Comparison of ENCODE assay signal across 12 cellular contexts in the genomic region with DNA sequence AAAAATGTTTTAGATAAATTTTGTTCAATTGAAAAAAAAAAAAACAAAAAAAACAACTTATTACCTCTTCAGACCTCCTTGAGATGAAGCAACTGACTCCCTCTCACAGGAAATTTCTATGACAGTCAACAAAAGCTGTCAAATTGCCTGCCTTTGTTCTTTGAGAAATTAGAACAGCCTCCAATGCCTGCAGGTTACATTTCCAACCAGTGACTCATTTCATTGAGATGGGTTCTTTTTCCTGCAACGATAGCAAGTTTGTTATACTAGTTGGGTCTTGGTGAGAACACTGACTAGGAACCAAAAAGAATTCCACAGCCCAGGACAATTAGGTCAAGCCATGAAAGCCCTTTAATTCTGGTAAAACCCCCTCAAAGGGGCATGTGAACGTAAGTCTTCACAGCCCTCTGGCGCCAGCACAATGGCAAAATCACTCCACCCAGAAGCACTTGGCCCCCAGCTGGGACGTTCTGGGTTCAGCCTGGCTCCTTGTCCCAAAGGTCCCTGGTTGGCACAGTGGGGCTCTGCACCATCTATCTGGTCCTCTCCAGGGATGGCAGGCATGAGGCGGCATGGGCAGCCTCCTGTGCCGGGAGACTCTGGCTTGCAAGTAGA.
A peak's percentile ranks its signal among the peaks of the same experiment; 100 is the strongest.
DNase-seq lines count a peak whose midpoint lies in the region; ATAC-seq and TF ChIP-seq lines count a peak whose summit lies in the region.
"Had no signal": no experiment of that assay in that cellular context is flagged by ENCODE, and none has a peak within 500 bp of the region (broad histone marks: within the 10 kb centered on the region; RNA-seq: fewer than 3 reads in every experiment).

No MANE protein-coding gene starts in this region.

- no peaks in the 10 kb centered on the region for H3K36me3 ChIP-seq in Panc1 (ENCODE audit: control insufficient read depth, insufficient read depth, low read length)
- no peaks in the 10 kb centered on the region for H3K36me3 ChIP-seq in OCI-LY7 (ENCODE audit: insufficient read depth, low read length)
- H3K36me3 ChIP-seq: ascending aorta, tibial artery had no signal

- POLR2A ChIA-PET in Panc1 (lab: Charles Lee) = interaction anchor here (0.6 kb wide), 3 partner anchors 134 to 167 kb away, joined by 4 to 11 read pairs (median 6); no protein-coding TSS in a partner anchor
- POLR2A ChIA-PET in OCI-LY7 (lab: Charles Lee) = no interaction called here

- CTCF ChIA-PET in Panc1 (lab: Charles Lee) = no interaction called here
- CTCF ChIA-PET in activated CD8-positive, alpha-beta memory T cell treated with anti-CD3 and anti-CD28 coated beads, Interleukin-2, amount 10 ng/mL, durations not matched to agents 7 days and 5 days (lab: Charles Lee) = interaction anchor here (1.2 to 5.5 kb wide), 5 partner anchors 134 to 409 kb away, joined by 3 to 79 read pairs (median 48); a partner anchor contains a TSS
- CTCF ChIA-PET in OCI-LY7 (lab: Charles Lee; ENCODE audit: unreplicated experiment) = no interaction called here

- H3K9me3 Mint-ChIP-seq in type B pancreatic cell = peaks cover 10% of the 10 kb centered on the region
- H3K9me3 Mint-ChIP-seq in activated CD8-positive, alpha-beta memory T cell treated with anti-CD3 and anti-CD28 coated beads, Interleukin-2, amount 10 ng/mL, durations not matched to agents 7 days and 5 days (ENCODE audit: low read depth) = no peaks in the 10 kb centered on the region

- H3K27ac ChIP-seq in Panc1 (ENCODE audit: low read length) (peak overlapping the region; percentile 99), epithelial cell of prostate (peak overlapping the region; percentile 79), OCI-LY7 (ENCODE audit: low read depth, low read length, poor library complexity, severe bottlenecking) (no peak overlapping the region)
- H3K27ac ChIP-seq: ascending aorta, tibial artery had no signal

- H3K4me2 ChIP-seq in OCI-LY7 (ENCODE audit: low read length) = no peak overlapping the region

- H3K4me3 ChIP-seq in Panc1 (ENCODE audit: low read depth in 2 of 2, low read length in 2 of 2) (no peak overlapping the region), OCI-LY7 (ENCODE audit: low read depth, low read length, poor library complexity, severe bottlenecking) (no peak overlapping the region)
- H3K4me3 ChIP-seq: ascending aorta, tibial artery had no signal

- peak overlapping the region; percentile 92 for H3K27ac Mint-ChIP-seq in type B pancreatic cell
- H3K27ac Mint-ChIP-seq in activated CD8-positive, alpha-beta memory T cell treated with anti-CD3 and anti-CD28 coated beads, Interleukin-2, amount 10 ng/mL, durations not matched to agents 7 days and 5 days = no peak overlapping the region

- DNase-seq in activated gamma-delta T cell treated with Interleukin-2 at 50 U/mL for 16 hours = peak; percentile 19
- DNase-seq in activated gamma-delta T cell (lab: John Stamatoyannopoulos, UW) = no peak
- no peak for DNase-seq in Panc1 (ENCODE audit: low read depth, low spot score)
- peak; percentile 75 for DNase-seq in epithelial cell of prostate (ENCODE audit: low read depth, low spot score)
- no peak for DNase-seq in type B pancreatic cell (ENCODE audit: extremely low spot score, unreplicated experiment)
- DNase-seq in activated CD8-positive, alpha-beta memory T cell treated with anti-CD3 and anti-CD28 coated beads, Interleukin-2, amount 10 ng/mL, durations not matched to agents 7 days and 5 days = no peak
- DNase-seq in NCI-H2107 treated with DMSO at 0.1 percent for 48 hours (lab: John Stamatoyannopoulos, UW; ENCODE audit: unreplicated experiment) = no peak
- no peak for DNase-seq in OCI-LY7 (ENCODE audit: low spot score)
- DNase-seq: AML-193, NCI-H2227 treated with DMSO at 0.1 percent for 48 hours, tibial artery had no signal

- TF ChIP-seq CTCF in Panc1 (IDR thresholded peaks at IDR 0.05) (no peak), type B pancreatic cell (conservative IDR thresholded peaks at IDR 0.05) (no peak), OCI-LY7 (conservative IDR thresholded peaks at IDR 0.05; ENCODE audit: low read length) (no peak)

- H3K4me1 Mint-ChIP-seq in type B pancreatic cell (ENCODE audit: unreplicated experiment) = peaks cover 24% of the 10 kb centered on the region
- H3K4me1 Mint-ChIP-seq in activated CD8-positive, alpha-beta memory T cell treated with anti-CD3 and anti-CD28 coated beads, Interleukin-2, amount 10 ng/mL, durations not matched to agents 7 days and 5 days = peaks cover 22% of the 10 kb centered on the region

- intact Hi-C loops in Panc1 (cut with micrococcal nuclease; ENCODE audit: unreplicated experiment) (loop anchor here (5.0 kb wide), 5 partner anchors 105 to 355 kb away; no protein-coding TSS in a partner anchor), OCI-LY7 (cut with micrococcal nuclease; ENCODE audit: unreplicated experiment) (no loop called here)

- BruUV-seq in Panc1 (replicated peaks; lab: Mats Ljungman, UMichigan) (no TSS peak), OCI-LY7 (replicated peaks; lab: Mats Ljungman, UMichigan) (no TSS peak)

- no peaks in the 10 kb centered on the region for H3K36me3 Mint-ChIP-seq in type B pancreatic cell
- H3K36me3 Mint-ChIP-seq in activated CD8-positive, alpha-beta memory T cell treated with anti-CD3 and anti-CD28 coated beads, Interleukin-2, amount 10 ng/mL, durations not matched to agents 7 days and 5 days = no peaks in the 10 kb centered on the region

- no peak overlapping the region for H2AFZ ChIP-seq in OCI-LY7 (ENCODE audit: low read length)

- no peaks in the 10 kb centered on the region for H3K79me2 ChIP-seq in OCI-LY7 (ENCODE audit: insufficient read depth, low read depth, low read length)

- H3K9me3 ChIP-seq in Panc1 (ENCODE audit: control insufficient read depth, insufficient read depth, low read depth, low read length) (peaks cover 56% of the 10 kb centered on the region; the same call in 1 of the 2 replicates), OCI-LY7 (ENCODE audit: low read length) (no peaks in the 10 kb centered on the region)
- H3K9me3 ChIP-seq: ascending aorta, tibial artery had no signal

- H3K4me3 Mint-ChIP-seq in type B pancreatic cell = peak overlapping the region; percentile 56
- no peak overlapping the region for H3K4me3 Mint-ChIP-seq in activated CD8-positive, alpha-beta memory T cell treated with anti-CD3 and anti-CD28 coated beads, Interleukin-2, amount 10 ng/mL, durations not matched to agents 7 days and 5 days

- no peak for ATAC-seq in Panc1
- ATAC-seq in activated CD8-positive, alpha-beta memory T cell treated with anti-CD3 and anti-CD28 coated beads, Interleukin-2, amount 10 ng/mL, durations not matched to agents 7 days and 5 days = no peak

- in situ Hi-C loops in Panc1 (cut with HindIII; ENCODE audit: low pct_unique_long_range_greater_than_20kb, low sequenced_read_pairs) = no loop called here

- no peaks in the 10 kb centered on the region for H4K20me1 ChIP-seq in OCI-LY7 (ENCODE audit: insufficient read depth, low read length)

- peaks cover 14% of the 10 kb centered on the region for H3K4me1 ChIP-seq in Panc1 (ENCODE audit: control insufficient read depth, insufficient read depth, low read length)
- H3K4me1 ChIP-seq in OCI-LY7 (ENCODE audit: insufficient read depth, low read length, poor library complexity, severe bottlenecking) = no peaks in the 10 kb centered on the region
- H3K4me1 ChIP-seq: ascending aorta, tibial artery had no signal

- no peaks in the 10 kb centered on the region for H3K9me2 ChIP-seq in OCI-LY7 (ENCODE audit: insufficient read depth, low read length)

- H3K27me3 Mint-ChIP-seq in type B pancreatic cell = peaks cover 3% of the 10 kb centered on the region
- no peaks in the 10 kb centered on the region for H3K27me3 Mint-ChIP-seq in activated CD8-positive, alpha-beta memory T cell treated with anti-CD3 and anti-CD28 coated beads, Interleukin-2, amount 10 ng/mL, durations not matched to agents 7 days and 5 days

- H3K27me3 ChIP-seq in Panc1 (ENCODE audit: control insufficient read depth, insufficient read depth, low read length) = no peaks in the 10 kb centered on the region
- H3K27me3 ChIP-seq: ascending aorta had no signal

Comparison
In these comparisons a context has a peak if more than half of its experiments do, and no peak if none do; other contexts are left out.
1. DNase-seq: peak in activated gamma-delta T cell treated with Interleukin-2 at 50 U/mL for 16 hours (single experiment) and epithelial cell of prostate (single experiment); none in activated gamma-delta T cell (single experiment), Panc1 (single experiment), type B pancreatic cell (single experiment), activated CD8-positive, alpha-beta memory T cell treated with anti-CD3 and anti-CD28 coated beads, Interleukin-2, amount 10 ng/mL, durations not matched to agents 7 days and 5 days (single experiment), NCI-H2107 treated with DMSO at 0.1 percent for 48 hours (single experiment) and OCI-LY7 (single experiment).